ENCODE assay signal across 8 cellular contexts in genomic region chr2:200525882-200526651, GRCh38. TPM values are rescaled to one million over a fixed set of nuclear protein-coding genes. Genes with fewer than 3 reads are reported as not detected.
A peak's percentile ranks its signal among the peaks of the same experiment; 100 is the strongest.
DNase-seq lines count a peak whose midpoint lies in the region; ATAC-seq, FAIRE-seq and TF ChIP-seq lines count a peak whose summit lies in the region.

A gene with protein sequence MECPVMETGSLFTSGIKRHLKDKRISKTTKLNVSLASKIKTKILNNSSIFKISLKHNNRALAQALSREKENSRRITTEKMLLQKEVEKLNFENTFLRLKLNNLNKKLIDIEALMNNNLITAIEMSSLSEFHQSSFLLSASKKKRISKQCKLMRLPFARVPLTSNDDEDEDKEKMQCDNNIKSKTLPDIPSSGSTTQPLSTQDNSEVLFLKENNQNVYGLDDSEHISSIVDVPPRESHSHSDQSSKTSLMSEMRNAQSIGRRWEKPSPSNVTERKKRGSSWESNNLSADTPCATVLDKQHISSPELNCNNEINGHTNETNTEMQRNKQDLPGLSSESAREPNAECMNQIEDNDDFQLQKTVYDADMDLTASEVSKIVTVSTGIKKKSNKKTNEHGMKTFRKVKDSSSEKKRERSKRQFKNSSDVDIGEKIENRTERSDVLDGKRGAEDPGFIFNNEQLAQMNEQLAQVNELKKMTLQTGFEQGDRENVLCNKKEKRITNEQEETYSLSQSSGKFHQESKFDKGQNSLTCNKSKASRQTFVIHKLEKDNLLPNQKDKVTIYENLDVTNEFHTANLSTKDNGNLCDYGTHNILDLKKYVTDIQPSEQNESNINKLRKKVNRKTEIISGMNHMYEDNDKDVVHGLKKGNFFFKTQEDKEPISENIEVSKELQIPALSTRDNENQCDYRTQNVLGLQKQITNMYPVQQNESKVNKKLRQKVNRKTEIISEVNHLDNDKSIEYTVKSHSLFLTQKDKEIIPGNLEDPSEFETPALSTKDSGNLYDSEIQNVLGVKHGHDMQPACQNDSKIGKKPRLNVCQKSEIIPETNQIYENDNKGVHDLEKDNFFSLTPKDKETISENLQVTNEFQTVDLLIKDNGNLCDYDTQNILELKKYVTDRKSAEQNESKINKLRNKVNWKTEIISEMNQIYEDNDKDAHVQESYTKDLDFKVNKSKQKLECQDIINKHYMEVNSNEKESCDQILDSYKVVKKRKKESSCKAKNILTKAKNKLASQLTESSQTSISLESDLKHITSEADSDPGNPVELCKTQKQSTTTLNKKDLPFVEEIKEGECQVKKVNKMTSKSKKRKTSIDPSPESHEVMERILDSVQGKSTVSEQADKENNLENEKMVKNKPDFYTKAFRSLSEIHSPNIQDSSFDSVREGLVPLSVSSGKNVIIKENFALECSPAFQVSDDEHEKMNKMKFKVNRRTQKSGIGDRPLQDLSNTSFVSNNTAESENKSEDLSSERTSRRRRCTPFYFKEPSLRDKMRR (plus strand): TSS chr2:200526207. CDS start chr2:200532976, 6,769 bp downstream.

- no peaks in the 10 kb centered on the region for H3K27me3 ChIP-seq in Caco-2 (replicated peaks; ENCODE audit: control insufficient read depth, insufficient read depth, low read length)

- H3K4me3 ChIP-seq in Caco-2 (ENCODE audit: low read depth, low read length): peak within 1 kb of the TSS; percentile 67

- peak; percentile 100 for ATAC-seq in GM21381 (IDR thresholded peaks at IDR 0.05; ENCODE audit: unreplicated experiment)

- peak within 1 kb of the TSS; percentile 84 for H3K4me3 Mint-ChIP-seq in Caco-2 (ENCODE audit: unreplicated experiment)

- peak within 1 kb of the TSS; percentile 89 for H3K27ac Mint-ChIP-seq in Caco-2 (ENCODE audit: unreplicated experiment)

- no peaks in the 10 kb centered on the region for H3K36me3 ChIP-seq in Caco-2 (ENCODE audit: control insufficient read depth, insufficient read depth, low read length)

- DNase-seq in Caco-2 (peak; percentile 97), HTR-8/SVneo (ENCODE audit: insufficient read length, low spot score) (peak; percentile 91), NOMO-1 treated with DMSO at 0.1 percent for 48 hours (lab: John Stamatoyannopoulos, UW; ENCODE audit: unreplicated experiment) (peak; percentile 98), lung microvascular endothelial cell (ENCODE audit: low read depth in 2 of 2) (peak; percentile 94)
- peak; percentile 91 for DNase-seq in effector CD8-positive, alpha-beta T cell (lab: John Stamatoyannopoulos, UW)
- peak; percentile 84 to 94 (median 92) for DNase-seq in stimulated activated CD4-positive, alpha-beta T cell treated with anti-CD3 and anti-CD28 coated beads, TNF-alpha, amount 100 ng/mL, for 4 hours (ENCODE audit: low read depth in 3 of 3)

- POLR2A ChIA-PET in Caco-2 (lab: Charles Lee): no interaction called here
- POLR2A ChIA-PET in activated CD8-positive, alpha-beta memory T cell treated with anti-CD3 and anti-CD28 coated beads for 36 hours (lab: Charles Lee): interaction anchor here (0.6 to 1.0 kb wide), 2 partner anchors 10 to 16 kb away, joined by 3 read pairs; partner anchors contain the start of gene KCTD18

- intact Hi-C loops in Caco-2 (cut with micrococcal nuclease; ENCODE audit: unreplicated experiment): loop anchor here (1.0 to 2.0 kb wide), 4 partner anchors 16 to 553 kb away; partner anchors contain the start of genes KCTD18, NIF3L1 and PPIL3

- CTCF ChIA-PET in Caco-2 (lab: Charles Lee): interaction anchor here (0.6 to 1.6 kb wide), 2 partner anchors 42 to 45 kb away, joined by 3 to 7 read pairs; no protein-coding TSS in a partner anchor
- CTCF ChIA-PET in activated CD8-positive, alpha-beta memory T cell treated with anti-CD3 and anti-CD28 coated beads for 36 hours (lab: Charles Lee): interaction anchor here (0.6 to 1.6 kb wide), 5 partner anchors 10 to 25 kb away, joined by 3 read pairs; partner anchors contain the start of gene KCTD18

- H3K4me1 Mint-ChIP-seq in Caco-2 (ENCODE audit: low read depth, unreplicated experiment): peaks cover 20% of the 10 kb centered on the region

- peaks cover 15% of the 10 kb centered on the region; the same call in 1 of the 2 replicates for H3K4me1 ChIP-seq in Caco-2

- TSS peak; percentile 69 for BruUV-seq in Caco-2 (replicated peaks; lab: Mats Ljungman, UMichigan)

- no peaks in the 10 kb centered on the region for H3K27me3 Mint-ChIP-seq in Caco-2 (ENCODE audit: insufficient read depth, unreplicated experiment)

- H3K9me3 Mint-ChIP-seq in Caco-2 (ENCODE audit: unreplicated experiment): no peaks in the 10 kb centered on the region

- no peak for TF ChIP-seq CTCF in Caco-2 (IDR thresholded peaks at IDR 0.05; ENCODE audit: insufficient read depth in 1 of 2, low read depth in 1 of 2, low read length in 1 of 2, severe bottlenecking in 1 of 2, unreplicated experiment in 1 of 2)

- FAIRE-seq in HTR-8/SVneo (lab: Jason Lieb, UNC): peak; percentile 98

- H3K36me3 Mint-ChIP-seq in Caco-2 (ENCODE audit: insufficient read depth, unreplicated experiment): peaks cover 5% of the 10 kb centered on the region

- H3K9me3 ChIP-seq in Caco-2: no peaks in the 10 kb centered on the region

RNA-seq across cellular contexts. Expression of the gene that starts here (rescaled TPM):
- total RNA-seq in Caco-2 (2022) (20.1 and 21.3 TPM in 2 replicates), lung microvascular endothelial cell (2.0 and 3.3 TPM in 2 replicates)
- 10 to 100 TPM; 24.4 to 26.3 TPM for total RNA-seq in activated CD8-positive, alpha-beta memory T cell treated with anti-CD3 and anti-CD28 coated beads for 36 hours

Comparison
In these comparisons a context has a peak if more than half of its experiments do, and no peak if none do; other contexts are left out.
1. Peak in every context shown above with its lines: DNase-seq, ATAC-seq and H3K4me3 ChIP-seq.